ENCODE assay signal across 8 cellular contexts in genomic region chr18:12038661-12039417, GRCh38. TPM values are rescaled to one million over a fixed set of nuclear protein-coding genes. Genes with fewer than 3 reads are reported as not detected.
A peak's percentile ranks its signal among the peaks of the same experiment; 100 is the strongest.
DNase-seq lines count a peak whose midpoint lies in the region; ATAC-seq and TF ChIP-seq lines count a peak whose summit lies in the region.

No MANE protein-coding gene starts in this region.

- H3K4me1 ChIP-seq in testis, result peaks cover 4% of the 10 kb centered on the region

- peak overlapping the region; percentile 63 for H3K4me3 Mint-ChIP-seq in activated naive CD8-positive, alpha-beta T cell
- peak overlapping the region; percentile 71 for H3K4me3 Mint-ChIP-seq in osteocyte (ENCODE audit: unreplicated experiment)

- no peak for TF ChIP-seq POLR2A in testis (IDR thresholded peaks at IDR 0.05)

- intact Hi-C loops in Right ventricle myocardium inferior (cut with DNase I), result loop anchor here (2.0 kb wide), 3 partner anchors 40 to 306 kb away; no protein-coding TSS in a partner anchor
- intact Hi-C loops in testis (cut with DNase I; ENCODE audit: low total_unique reads), result no loop called here

- no peak overlapping the region for H3K27ac ChIP-seq in testis

- no peaks in the 10 kb centered on the region for H3K9me3 ChIP-seq in testis

- WGBS in testis, 2 donors, result 2 to 3% methylated on average over 12 to 48 of the region's 70 CpGs

- no peaks in the 10 kb centered on the region for H3K36me3 Mint-ChIP-seq in activated naive CD8-positive, alpha-beta T cell
- no peaks in the 10 kb centered on the region for H3K36me3 Mint-ChIP-seq in osteocyte (ENCODE audit: unreplicated experiment)

- H3K4me3 ChIP-seq in testis, result peak overlapping the region; percentile 55 to 69

- peak; percentile 100 for TF ChIP-seq CTCF in osteocyte (IDR thresholded peaks at IDR 0.05)
- peak; percentile 94 to 97 (median 95) for TF ChIP-seq CTCF in testis (IDR thresholded peaks at IDR 0.05)

- ATAC-seq in GM21723 (IDR thresholded peaks at IDR 0.05; ENCODE audit: unreplicated experiment), result peak; percentile 86
- peak; percentile 97 for ATAC-seq in Right ventricle myocardium inferior

- DNase-seq in Daoy (ENCODE audit: low read depth) (peak; percentile 75), LHCN-M2 (ENCODE audit: low read depth) (peak; percentile 68), SKM-1 treated with dmso at 0.1 percent for 144 hours (lab: John Stamatoyannopoulos, UW; ENCODE audit: unreplicated experiment) (peak; percentile 64), Right ventricle myocardium inferior (ENCODE audit: missing footprints) (peak; percentile 92), osteocyte (ENCODE audit: extremely low spot score, unreplicated experiment) (peak; percentile 94), testis (peak; percentile 89)

- H3K27me3 Mint-ChIP-seq in activated naive CD8-positive, alpha-beta T cell, result peaks cover 3% of the 10 kb centered on the region
- no peaks in the 10 kb centered on the region for H3K27me3 Mint-ChIP-seq in osteocyte (ENCODE audit: unreplicated experiment)

- H3K9me3 Mint-ChIP-seq in activated naive CD8-positive, alpha-beta T cell (ENCODE audit: low read depth), result no peaks in the 10 kb centered on the region
- no peaks in the 10 kb centered on the region for H3K9me3 Mint-ChIP-seq in osteocyte (ENCODE audit: unreplicated experiment)

- no peaks in the 10 kb centered on the region for H3K36me3 ChIP-seq in testis (ENCODE audit: low read depth, missing control alignments)

- H3K27me3 ChIP-seq in testis, result no peaks in the 10 kb centered on the region

- no peak overlapping the region for H3K27ac Mint-ChIP-seq in activated naive CD8-positive, alpha-beta T cell
- no peak overlapping the region for H3K27ac Mint-ChIP-seq in osteocyte (ENCODE audit: unreplicated experiment)

- no peaks in the 10 kb centered on the region for H3K4me1 Mint-ChIP-seq in activated naive CD8-positive, alpha-beta T cell (ENCODE audit: low read depth)
- peaks cover 10% of the 10 kb centered on the region for H3K4me1 Mint-ChIP-seq in osteocyte (ENCODE audit: unreplicated experiment)

RNA-seq across cellular contexts. Expression of gene ANKRD62, which starts 54.8 kb away (rescaled TPM):
- total RNA-seq in Daoy (2014; rRNA removed; shearing (Covaris generic)), result not detected in 2 replicates
- total RNA-seq in LHCN-M2 (2014; rRNA removed) (not detected in 2 replicates), Right ventricle myocardium inferior (not detected), osteocyte (not detected in 2 replicates), testis (10 to 100 TPM; 25.5 to 56.8 TPM)
- polyA plus RNA-seq in LHCN-M2 (2012), result not detected
- 2.8 TPM for polyA plus RNA-seq in testis (ENCODE audit: insufficient read depth, low read depth, low replicate concordance)

RNA-seq across cellular contexts. Expression of gene IMPA2, which starts 57.5 kb away (rescaled TPM):
- 14.4 and 18.2 TPM in 2 replicates for total RNA-seq in Daoy (2014; rRNA removed; shearing (Covaris generic))
- 15.9 and 16.8 TPM in 2 replicates for total RNA-seq in LHCN-M2 (2014; rRNA removed)
- 15.2 TPM for polyA plus RNA-seq in LHCN-M2 (2012)
- 82.8 TPM for total RNA-seq in Right ventricle myocardium inferior
- total RNA-seq in osteocyte, result 9.0 and 9.2 TPM in 2 replicates
- 10 to 100 TPM; 16.6 to 21.3 TPM for total RNA-seq in testis
- 16.7 TPM for polyA plus RNA-seq in testis (ENCODE audit: insufficient read depth, low read depth, low replicate concordance)

Comparison
In these comparisons a context has a peak if more than half of its experiments do, and no peak if none do; other contexts are left out.
1. RNA of gene ANKRD62, which starts 54.8 kb away (total RNA-seq): 25.5 to 56.8 TPM in testis; not detected in Daoy, not detected in LHCN-M2, not detected in Right ventricle myocardium inferior (single experiment) and not detected in osteocyte; every median in the first group is over 10 times any median in the second.
2. Peak in every context shown above with its lines, with median percentiles within 50 percentile points of each other: DNase-seq.